ENCODE assay signal across 11 cellular contexts in the genomic region with DNA sequence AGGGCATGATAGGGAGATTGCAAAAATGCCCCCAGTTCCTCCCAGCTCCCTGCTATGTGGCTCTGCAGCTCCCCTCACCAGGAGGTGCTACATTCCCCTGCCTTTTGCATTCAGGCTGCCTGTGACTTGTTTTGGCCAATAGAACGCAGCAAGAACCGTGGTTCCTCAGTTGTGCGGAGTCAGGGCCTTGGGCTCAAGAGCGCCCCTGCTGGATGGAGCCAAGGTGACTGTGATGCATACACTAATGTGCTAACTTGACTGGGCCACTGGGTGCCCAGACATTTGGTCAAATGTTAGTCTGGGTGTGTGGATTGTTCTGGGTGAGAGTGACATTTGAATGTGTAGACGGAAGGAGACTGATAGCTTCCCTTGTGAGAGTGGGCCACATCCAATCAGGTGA.
DNase-seq lines count a peak whose midpoint lies in the region; ATAC-seq and TF ChIP-seq lines count a peak whose summit lies in the region.
"Had no signal": no experiment of that assay in that cellular context is flagged by ENCODE, and none has a peak within 500 bp of the region (broad histone marks: within the 10 kb centered on the region; RNA-seq: fewer than 3 reads in every experiment).

No MANE protein-coding gene starts in this region.

- TF ChIP-seq CTCF in LNCAP (IDR thresholded peaks at IDR 0.05) (peak; percentile 22; the same call in 1 of the 2 replicates), brain microvascular endothelial cell (IDR thresholded peaks at IDR 0.05; ENCODE audit: low read depth, low read length, missing control alignments) (peak; percentile 38), retinal pigment epithelial cell (conservative IDR thresholded peaks at IDR 0.05; ENCODE audit: low read depth, low read length) (peak; percentile 25)

- intact Hi-C loops in activated CD4-positive, alpha-beta T cell treated with anti-CD3 and anti-CD28 coated beads, Interleukin-2, amount 10 ng/mL, durations not matched to agents 24 days and 14 days (cut with micrococcal nuclease): no loop called here

- H3K79me2 ChIP-seq in GM23248 (ENCODE audit: insufficient read depth): no peaks in the 10 kb centered on the region

- no peaks in the 10 kb centered on the region for H4K20me1 ChIP-seq in GM23248 (ENCODE audit: insufficient read depth)

- no peaks in the 10 kb centered on the region for H3K9me3 ChIP-seq in GM23248 (ENCODE audit: low read depth)

- ATAC-seq in HG03196 (IDR thresholded peaks at IDR 0.05; ENCODE audit: unreplicated experiment): no peak

- no peaks in the 10 kb centered on the region for H3K4me1 ChIP-seq in GM23248 (ENCODE audit: insufficient read depth)

- no peak overlapping the region for H3K27ac Mint-ChIP-seq in activated CD4-positive, alpha-beta T cell treated with anti-CD3 and anti-CD28 coated beads, Interleukin-2, amount 10 ng/mL, durations not matched to agents 24 days and 14 days
- H3K27ac Mint-ChIP-seq: T-helper 1 cell treated with Interleukin-12 subunit alpha and Interleukin-12 subunit beta and Interleukin-4 antibody, amounts not matched to agents 30 μg/mL and 1 μg/mL, for 36 hours had no signal

- no peaks in the 10 kb centered on the region for H3F3A ChIP-seq in GM23248 (ENCODE audit: insufficient read depth)

- H3K4me3 Mint-ChIP-seq in activated CD4-positive, alpha-beta T cell treated with anti-CD3 and anti-CD28 coated beads, Interleukin-2, amount 10 ng/mL, durations not matched to agents 24 days and 14 days: no peak overlapping the region
- H3K4me3 Mint-ChIP-seq: T-helper 1 cell treated with Interleukin-12 subunit alpha and Interleukin-12 subunit beta and Interleukin-4 antibody, amounts not matched to agents 30 μg/mL and 1 μg/mL, for 36 hours had no signal

- H3K4me2 ChIP-seq in GM23248 (ENCODE audit: unreplicated experiment): no peak overlapping the region

- no peak overlapping the region for H3K9ac ChIP-seq in GM23248

- WGBS in GM23248 (ENCODE audit: low coverage in 1 of 2, low lambda C conversion rate in 2 of 2, missing lambda C conversion rate in 2 of 2), 2 experiments: 89 to 92% methylated on average over 5 of the region's 5 CpGs

- no peaks in the 10 kb centered on the region for H3K9me2 ChIP-seq in GM23248 (ENCODE audit: insufficient read depth)

- DNase-seq in activated CD4-positive, alpha-beta T cell treated with anti-CD3 and anti-CD28 coated beads, Interleukin-2, amount 10 ng/mL, durations not matched to agents 24 days and 14 days: peak; percentile 44
- DNase-seq in activated CD4-positive, alpha-beta T cell treated with anti-CD3 and anti-CD28 coated beads for 4 hours: no peak
- no peak for DNase-seq in brain microvascular endothelial cell
- DNase-seq in retinal pigment epithelial cell (ENCODE audit: low read depth): no peak
- DNase-seq in cerebellum (ENCODE audit: low spot score): no peak
- DNase-seq in GM23248: no peak
- DNase-seq: dermis blood vessel endothelial cell, RPMI8226 had no signal

- peaks cover 13% of the 10 kb centered on the region for H3K27me3 Mint-ChIP-seq in activated CD4-positive, alpha-beta T cell treated with anti-CD3 and anti-CD28 coated beads, Interleukin-2, amount 10 ng/mL, durations not matched to agents 24 days and 14 days

- no peaks in the 10 kb centered on the region for H3K4me1 Mint-ChIP-seq in activated CD4-positive, alpha-beta T cell treated with anti-CD3 and anti-CD28 coated beads, Interleukin-2, amount 10 ng/mL, durations not matched to agents 24 days and 14 days

- no peaks in the 10 kb centered on the region for H3K36me3 Mint-ChIP-seq in activated CD4-positive, alpha-beta T cell treated with anti-CD3 and anti-CD28 coated beads, Interleukin-2, amount 10 ng/mL, durations not matched to agents 24 days and 14 days (ENCODE audit: low read depth)

- H3K36me3 ChIP-seq in brain microvascular endothelial cell (replicated peaks) (no peaks in the 10 kb centered on the region), GM23248 (ENCODE audit: low read depth) (no peaks in the 10 kb centered on the region)

- H3K9me3 Mint-ChIP-seq in activated CD4-positive, alpha-beta T cell treated with anti-CD3 and anti-CD28 coated beads, Interleukin-2, amount 10 ng/mL, durations not matched to agents 24 days and 14 days: no peaks in the 10 kb centered on the region
- H3K9me3 Mint-ChIP-seq: T-helper 1 cell treated with Interleukin-12 subunit alpha and Interleukin-12 subunit beta and Interleukin-4 antibody, amounts not matched to agents 30 μg/mL and 1 μg/mL, for 36 hours had no signal

- H2AFZ ChIP-seq in GM23248: no peak overlapping the region

- peaks cover 2% of the 10 kb centered on the region for H3K27me3 ChIP-seq in brain microvascular endothelial cell (replicated peaks)
- H3K27me3 ChIP-seq in GM23248 (replicated peaks; ENCODE audit: insufficient read depth): peaks cover 22% of the 10 kb centered on the region

- H3K4me3 ChIP-seq in brain microvascular endothelial cell (ENCODE audit: low read depth, low read length) (no peak overlapping the region), retinal pigment epithelial cell (ENCODE audit: low read length) (no peak overlapping the region), GM23248 (no peak overlapping the region)

- in situ Hi-C loops in brain microvascular endothelial cell (cut with HindIII; ENCODE audit: low pct_ligation_motif_present, low sequenced_read_pairs): no loop called here
- in situ Hi-C loops in GM23248 (cut with MboI): no loop called here

- H3K27ac ChIP-seq in brain microvascular endothelial cell (no peak overlapping the region), GM23248 (no peak overlapping the region)
